In genomic region chr11:72040497-72041363, GRCh38 we compare ENCODE assay signal across 8 cellular contexts. TPM values are rescaled to one million over a fixed set of nuclear protein-coding genes. Genes with fewer than 3 reads are reported as not detected.
A peak's percentile ranks its signal among the peaks of the same experiment; 100 is the strongest.
DNase-seq lines count a peak whose midpoint lies in the region; ATAC-seq and TF ChIP-seq lines count a peak whose summit lies in the region.

No MANE protein-coding gene starts in this region.

- BruUV-seq in Caco-2 (replicated peaks; lab: Mats Ljungman, UMichigan): TSS peak; percentile 43

- H3K36me3 ChIP-seq in Caco-2 (ENCODE audit: control insufficient read depth, insufficient read depth, low read length) (no peaks in the 10 kb centered on the region), Peyer's patch (peaks cover 0 to 4% (median 0%) of the 10 kb centered on the region in 3 donors)
- H3K36me3 ChIP-seq in naive thymus-derived CD4-positive, alpha-beta T cell (ENCODE audit: control insufficient read depth in 2 of 3, insufficient read depth in 3 of 3, low read length in 3 of 3): peaks cover 0 to 4% (median 0%) of the 10 kb centered on the region in 3 experiments

- POLR2A ChIA-PET in Caco-2 (lab: Charles Lee): interaction anchor here (1.6 to 1.8 kb wide), 2 partner anchors 8 to 72 kb away, joined by 4 to 6 read pairs; partner anchors contain the start of gene ANAPC15
- POLR2A ChIA-PET in naive thymus-derived CD4-positive, alpha-beta T cell (lab: Charles Lee): interaction anchor here (0.8 to 9.0 kb wide), 21 partner anchors 9 to 181 kb away, joined by 3 to 190 read pairs (median 11); partner anchors contain the start of genes ANAPC15, IL18BP, LAMTOR1 and RNF121

- H3K27me3 Mint-ChIP-seq in Caco-2 (ENCODE audit: insufficient read depth, unreplicated experiment): no peaks in the 10 kb centered on the region
- no peaks in the 10 kb centered on the region for H3K27me3 Mint-ChIP-seq in activated T-helper 17 cell treated with anti-CD3 and anti-CD28 coated beads, Interleukin-2, amount 50 U/mL, for 72 hours
- no peaks in the 10 kb centered on the region for H3K27me3 Mint-ChIP-seq in naive thymus-derived CD4-positive, alpha-beta T cell

- no peak for TF ChIP-seq CTCF in Caco-2 (IDR thresholded peaks at IDR 0.05; ENCODE audit: insufficient read depth in 1 of 2, low read depth in 1 of 2, low read length in 1 of 2, severe bottlenecking in 1 of 2, unreplicated experiment in 1 of 2)
- TF ChIP-seq CTCF in Peyer's patch (IDR thresholded peaks at IDR 0.05): no peak
- no peak for TF ChIP-seq CTCF in fibroblast of pulmonary artery (IDR thresholded peaks at IDR 0.05; ENCODE audit: low read length, missing control alignments)

- no peak overlapping the region for H3K27ac Mint-ChIP-seq in Caco-2 (ENCODE audit: unreplicated experiment)
- H3K27ac Mint-ChIP-seq in activated T-helper 17 cell treated with anti-CD3 and anti-CD28 coated beads, Interleukin-2, amount 50 U/mL, for 72 hours: no peak overlapping the region
- no peak overlapping the region for H3K27ac Mint-ChIP-seq in naive thymus-derived CD4-positive, alpha-beta T cell

- H3K36me3 Mint-ChIP-seq in Caco-2 (ENCODE audit: insufficient read depth, unreplicated experiment): peaks cover 25% of the 10 kb centered on the region
- H3K36me3 Mint-ChIP-seq in activated T-helper 17 cell treated with anti-CD3 and anti-CD28 coated beads, Interleukin-2, amount 50 U/mL, for 72 hours (ENCODE audit: low read depth): peaks cover 25% of the 10 kb centered on the region
- peaks cover 0 to 13% (median 4%) of the 10 kb centered on the region in 5 donors for H3K36me3 Mint-ChIP-seq in naive thymus-derived CD4-positive, alpha-beta T cell

- peak; percentile 78 for ATAC-seq in activated T-helper 17 cell treated with anti-CD3 and anti-CD28 coated beads, Interleukin-2, amount 50 U/mL, for 72 hours (replicated peaks)
- ATAC-seq in naive thymus-derived CD4-positive, alpha-beta T cell: peak; percentile 84
- ATAC-seq in GM18868 (IDR thresholded peaks at IDR 0.05; ENCODE audit: unreplicated experiment): no peak

- peak overlapping the region; percentile 90 to 96 (median 90) for H3K27ac ChIP-seq in Peyer's patch
- H3K27ac ChIP-seq in naive thymus-derived CD4-positive, alpha-beta T cell (ENCODE audit: low read depth, low read length): peak overlapping the region; percentile 88

- no peaks in the 10 kb centered on the region for H3K9me3 Mint-ChIP-seq in Caco-2 (ENCODE audit: unreplicated experiment)
- no peaks in the 10 kb centered on the region for H3K9me3 Mint-ChIP-seq in activated T-helper 17 cell treated with anti-CD3 and anti-CD28 coated beads, Interleukin-2, amount 50 U/mL, for 72 hours
- H3K9me3 Mint-ChIP-seq in naive thymus-derived CD4-positive, alpha-beta T cell: no peaks in the 10 kb centered on the region

- peak in 1 of 2 donors; percentile 36 for TF ChIP-seq POLR2A in Peyer's patch (IDR thresholded peaks at IDR 0.05)

- H3K4me1 Mint-ChIP-seq in Caco-2 (ENCODE audit: low read depth, unreplicated experiment): peaks cover 12% of the 10 kb centered on the region
- H3K4me1 Mint-ChIP-seq in activated T-helper 17 cell treated with anti-CD3 and anti-CD28 coated beads, Interleukin-2, amount 50 U/mL, for 72 hours: peaks cover 28% of the 10 kb centered on the region
- peaks cover 20 to 54% (median 43%) of the 10 kb centered on the region in 7 donors for H3K4me1 Mint-ChIP-seq in naive thymus-derived CD4-positive, alpha-beta T cell

- H3K4me3 Mint-ChIP-seq in Caco-2 (ENCODE audit: unreplicated experiment): no peak overlapping the region
- H3K4me3 Mint-ChIP-seq in activated T-helper 17 cell treated with anti-CD3 and anti-CD28 coated beads, Interleukin-2, amount 50 U/mL, for 72 hours: no peak overlapping the region
- H3K4me3 Mint-ChIP-seq in naive thymus-derived CD4-positive, alpha-beta T cell: no peak overlapping the region

- intact Hi-C loops in Caco-2 (cut with micrococcal nuclease; ENCODE audit: unreplicated experiment): no loop called here
- intact Hi-C loops in naive thymus-derived CD4-positive, alpha-beta T cell (cut with micrococcal nuclease): loop anchor here (1.0 to 5.0 kb wide), 13 partner anchors 10 to 588 kb away; partner anchors contain the start of genes ANAPC15 (in 2 of the 2), LAMTOR1 (in 2 of the 2), LRRC51 (in 2 of the 2) and NUMA1 (in 2 of the 2)

- H3K27me3 ChIP-seq in Caco-2 (replicated peaks; ENCODE audit: control insufficient read depth, insufficient read depth, low read length): no peaks in the 10 kb centered on the region
- H3K27me3 ChIP-seq in Peyer's patch: no peaks in the 10 kb centered on the region
- no peaks in the 10 kb centered on the region for H3K27me3 ChIP-seq in naive thymus-derived CD4-positive, alpha-beta T cell (ENCODE audit: control insufficient read depth in 2 of 2, insufficient read depth in 2 of 2, low read length in 2 of 2)

- DNase-seq in Caco-2 (peak; percentile 37 to 56), HUDEP-2 (lab: John Stamatoyannopoulos, UW; ENCODE audit: unreplicated experiment in 76 of 76) (peak in 68 of 76 experiments; percentile 16 to 75 (median 56)), Peyer's patch (peak; percentile 78 to 96 (median 93)), fibroblast of pulmonary artery (ENCODE audit: low read depth) (peak; percentile 97)
- DNase-seq in naive thymus-derived CD4-positive, alpha-beta T cell: peak; percentile 51 to 91 (median 86)
- DNase-seq in stimulated activated CD8-positive, alpha-beta memory T cell treated with anti-CD3 and anti-CD28 coated beads, Interleukin-7, amount 100 ng/mL, for 4 hours (ENCODE audit: low read depth in 2 of 2): peak; percentile 51 to 64

- no peaks in the 10 kb centered on the region for H3K9me3 ChIP-seq in Caco-2
- no peaks in the 10 kb centered on the region for H3K9me3 ChIP-seq in Peyer's patch
- H3K9me3 ChIP-seq in naive thymus-derived CD4-positive, alpha-beta T cell (ENCODE audit: control insufficient read depth in 2 of 3, low read length in 3 of 3): no peaks in the 10 kb centered on the region

- H3K4me3 ChIP-seq in Caco-2 (ENCODE audit: low read depth, low read length) (peak overlapping the region; percentile 16), Peyer's patch (peak overlapping the region; percentile 41 to 65 (median 59)), fibroblast of pulmonary artery (replicated peaks; ENCODE audit: low read depth, low read length) (peak overlapping the region; percentile 71)
- H3K4me3 ChIP-seq in naive thymus-derived CD4-positive, alpha-beta T cell (ENCODE audit: low read length): peak overlapping the region; percentile 89

- peaks cover 31% of the 10 kb centered on the region for H3K4me1 ChIP-seq in Caco-2
- peaks cover 0 to 44% (median 25%) of the 10 kb centered on the region in 4 donors for H3K4me1 ChIP-seq in Peyer's patch
- H3K4me1 ChIP-seq in naive thymus-derived CD4-positive, alpha-beta T cell (ENCODE audit: control insufficient read depth in 2 of 2, insufficient read depth in 2 of 2, low read length in 2 of 2): peaks cover 48 to 58% of the 10 kb centered on the region in 2 donors

- CTCF ChIA-PET in Caco-2 (lab: Charles Lee): interaction anchor here (1.1 to 2.2 kb wide), 4 partner anchors 16 to 103 kb away, joined by 3 to 49 read pairs (median 11); no protein-coding TSS in a partner anchor
- CTCF ChIA-PET in naive thymus-derived CD4-positive, alpha-beta T cell (lab: Charles Lee): interaction anchor here (0.6 to 4.5 kb wide), 10 partner anchors 9 to 769 kb away, joined by 3 to 71 read pairs (median 3); no protein-coding TSS in a partner anchor

RNA-seq across cellular contexts. Expression of gene NUMA1, which starts 39.6 kb away (rescaled TPM):
- total RNA-seq in Caco-2 (2022) (182 and 190 TPM in 2 replicates), Peyer's patch (100 to 1,000 TPM; 297 to 512 (median 388) TPM)
- total RNA-seq in activated T-helper 17 cell treated with anti-CD3 and anti-CD28 coated beads, Interleukin-2, amount 50 U/mL, for 72 hours: 100 to 1,000 TPM; 179 to 277 TPM
- 100 to 1,000 TPM; 216 to 453 (median 266) TPM for total RNA-seq in naive thymus-derived CD4-positive, alpha-beta T cell
- polyA plus RNA-seq in naive thymus-derived CD4-positive, alpha-beta T cell: 100 to 1,000 TPM in 1 of 2 donors, 10 to 100 TPM in 1; 27.1 to 142 TPM

RNA-seq across cellular contexts. Expression of gene LRRC51, which starts 39.9 kb away (rescaled TPM):
- total RNA-seq in Caco-2 (2022) (13.7 and 13.8 TPM in 2 replicates), Peyer's patch (1 to 10 TPM; 2.8 to 7.4 (median 6.0) TPM)
- total RNA-seq in activated T-helper 17 cell treated with anti-CD3 and anti-CD28 coated beads, Interleukin-2, amount 50 U/mL, for 72 hours: 1 to 10 TPM; 3.3 to 5.4 TPM
- total RNA-seq in naive thymus-derived CD4-positive, alpha-beta T cell: 1 to 10 TPM; 1.2 to 7.8 (median 4.6) TPM
- polyA plus RNA-seq in naive thymus-derived CD4-positive, alpha-beta T cell: 1 to 10 TPM; 2.0 to 2.7 TPM

RNA-seq across cellular contexts. Expression of gene IL18BP, which starts 42.0 kb away (rescaled TPM):
- 34.7 and 37.7 TPM in 2 replicates for total RNA-seq in Caco-2 (2022)
- 10 to 100 TPM; 16.1 to 45.4 (median 28.2) TPM for total RNA-seq in Peyer's patch
- 10 to 100 TPM; 18.4 to 21.9 TPM for total RNA-seq in activated T-helper 17 cell treated with anti-CD3 and anti-CD28 coated beads, Interleukin-2, amount 50 U/mL, for 72 hours
- 10 to 100 TPM; 17.6 to 30.2 (median 23.1) TPM for total RNA-seq in naive thymus-derived CD4-positive, alpha-beta T cell
- 10 to 100 TPM; 14.4 to 15.1 TPM for polyA plus RNA-seq in naive thymus-derived CD4-positive, alpha-beta T cell

Comparison
In these comparisons a context has a peak if more than half of its experiments do, and no peak if none do; other contexts are left out.
1. DNase-seq: peak in every context shown above with its lines; median percentile 97 in fibroblast of pulmonary artery; 93 in Peyer's patch; 86 in naive thymus-derived CD4-positive, alpha-beta T cell; 58 in stimulated activated CD8-positive, alpha-beta memory T cell treated with anti-CD3 and anti-CD28 coated beads, Interleukin-7, amount 100 ng/mL, for 4 hours; 56 in HUDEP-2; 46 in Caco-2.
2. H3K4me3 ChIP-seq: peak in every context shown above with its lines; median percentile 89 in naive thymus-derived CD4-positive, alpha-beta T cell; 71 in fibroblast of pulmonary artery; 59 in Peyer's patch; 16 in Caco-2.